8 cellular contexts compared by ENCODE assay signal in genomic region chr19:11887618-11888531, GRCh38.
DNase-seq lines count a peak whose midpoint lies in the region; ATAC-seq, FAIRE-seq and TF ChIP-seq lines count a peak whose summit lies in the region.

Gene ZNF69, plus strand, starts transcription at chr19:11887782. Its CDS starts 142 bp downstream, at chr19:11887924.

- peak within 1 kb of the TSS; percentile 95 for H3K4me3 Mint-ChIP-seq in nephron progenitor cell

- H3K27me3 Mint-ChIP-seq in nephron progenitor cell (ENCODE audit: low read depth, poor library complexity) = peaks cover 9% of the 10 kb centered on the region

- TF ChIP-seq CTCF in D721Med (IDR thresholded peaks at IDR 0.05; ENCODE audit: insufficient read depth, missing control alignments) (peak; percentile 10), nephron progenitor cell (IDR thresholded peaks at IDR 0.05) (no peak)

- peak within 1 kb of the TSS; percentile 99 for H3K27ac Mint-ChIP-seq in nephron progenitor cell

- peaks cover 30% of the 10 kb centered on the region for H3K4me1 Mint-ChIP-seq in nephron progenitor cell

- DNase-seq in D721Med (ENCODE audit: insufficient read length, low spot score) = peak; percentile 69
- peak; percentile 4 for DNase-seq in RPMI8226
- peak; percentile 82 for DNase-seq in activated effector memory CD4-positive, alpha-beta T cell treated with anti-CD3 and anti-CD28 coated beads, Interleukin-2, amount 50 U/mL, for 16 hours
- peak; percentile 68 for DNase-seq in foreskin melanocyte
- DNase-seq in nephron progenitor cell = peak; percentile 94
- DNase-seq in stimulated activated naive CD4-positive, alpha-beta T cell (lab: John Stamatoyannopoulos, UW) = peak; percentile 33 to 77 (median 57)

- H3K36me3 Mint-ChIP-seq in nephron progenitor cell (ENCODE audit: low read depth) = peaks cover 61% of the 10 kb centered on the region

- ATAC-seq in HG03108 (IDR thresholded peaks at IDR 0.05; ENCODE audit: unreplicated experiment) = peak; percentile 73
- ATAC-seq in HG02840 (IDR thresholded peaks at IDR 0.05; ENCODE audit: low FRiP score, unreplicated experiment) = no peak

- FAIRE-seq in D721Med (lab: Jason Lieb, UNC) = no peak

- peaks cover 64% of the 10 kb centered on the region for H3K9me3 Mint-ChIP-seq in nephron progenitor cell

Comparison
In these comparisons a context has a peak if more than half of its experiments do, and no peak if none do; other contexts are left out.
1. DNase-seq: peak in every context shown above with its lines; median percentile 94 in nephron progenitor cell; 82 in activated effector memory CD4-positive, alpha-beta T cell treated with anti-CD3 and anti-CD28 coated beads, Interleukin-2, amount 50 U/mL, for 16 hours; 69 in D721Med; 68 in foreskin melanocyte; 57 in stimulated activated naive CD4-positive, alpha-beta T cell; 4 in RPMI8226.